In the genomic region with DNA sequence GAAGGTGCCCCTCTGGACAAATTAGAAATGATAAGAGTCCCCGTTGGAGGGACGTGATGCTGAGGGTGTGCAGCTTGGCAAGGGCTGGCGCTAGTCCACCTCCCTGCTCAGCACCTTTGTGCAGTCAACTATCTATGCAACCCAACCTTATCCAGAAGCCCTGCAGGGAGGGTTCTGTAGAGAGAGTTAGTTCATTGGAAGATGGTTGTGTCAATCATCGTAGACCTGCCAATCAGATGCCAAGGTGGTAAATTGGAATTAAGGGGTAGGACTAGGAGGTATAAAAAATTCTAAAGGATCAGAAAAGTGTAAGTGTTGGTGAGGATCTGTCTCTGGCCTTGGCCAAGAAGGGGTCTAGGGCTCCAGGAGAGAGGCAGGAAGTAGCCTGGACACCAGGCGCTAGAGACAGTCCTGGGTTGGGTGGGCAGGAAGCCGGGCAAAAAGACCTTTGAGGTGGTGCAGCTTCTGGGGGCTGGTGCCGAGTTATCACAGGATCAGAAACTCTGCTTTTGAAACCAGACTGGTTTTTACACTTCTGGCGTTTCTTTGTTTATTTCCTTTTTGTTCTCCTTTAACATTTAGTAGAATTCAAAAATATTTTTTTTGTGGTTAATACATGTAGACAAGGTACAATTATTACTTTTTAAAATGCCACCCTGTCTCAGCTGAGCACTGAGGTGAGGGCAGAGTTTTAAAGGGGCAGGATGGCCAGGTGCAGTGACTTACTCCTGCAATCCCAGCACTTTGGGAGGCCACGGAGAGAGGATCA, we compare ENCODE assay signal across 8 cellular contexts. TPM values are rescaled to one million over a fixed set of nuclear protein-coding genes. Genes with fewer than 3 reads are reported as not detected.
DNase-seq lines count a peak whose midpoint lies in the region.

No MANE protein-coding gene starts in this region.

- DNase-seq in DMS53 (lab: John Stamatoyannopoulos, UW) = peak; percentile 12
- no peak for DNase-seq in DMS53 treated with DMSO at 0.1 percent for 48 hours (lab: John Stamatoyannopoulos, UW; ENCODE audit: unreplicated experiment)
- DNase-seq in LHCN-M2 (ENCODE audit: low read depth) = peak; percentile 72
- peak; percentile 60 to 63 for DNase-seq in activated T-cell treated with anti-CD3 and anti-CD28 coated beads, Interleukin-2, amount 50 U/mL, for 48 hours
- peak; percentile 91 for DNase-seq in germinal center (ENCODE audit: low spot score)
- peak; percentile 70 for DNase-seq in renal cortical epithelial cell (ENCODE audit: low read depth)
- DNase-seq in NCI-H2196 (lab: John Stamatoyannopoulos, UW; ENCODE audit: unreplicated experiment) = no peak
- no peak for DNase-seq in middle frontal gyrus (ENCODE audit: extremely low spot score, low spot score)

RNA-seq across cellular contexts. Expression of gene C1QTNF6, which starts 1.6 kb away (rescaled TPM):
- total RNA-seq in LHCN-M2 (2014; rRNA removed) (2.2 and 3.2 TPM in 2 replicates), renal cortical epithelial cell (2.1 and 7.1 TPM in 2 replicates)
- 1.5 TPM for polyA plus RNA-seq in LHCN-M2 (2012)

RNA-seq across cellular contexts. Expression of gene SSTR3, which starts 25.9 kb away (rescaled TPM):
- total RNA-seq in LHCN-M2 (2014; rRNA removed) = not detected in 2 replicates
- not detected for polyA plus RNA-seq in LHCN-M2 (2012)
- 0.05 TPM in 1 of 2 replicates, not detected in the other for total RNA-seq in renal cortical epithelial cell

RNA-seq across cellular contexts. Expression of gene IL2RB, which starts 36.7 kb away (rescaled TPM):
- total RNA-seq in LHCN-M2 (2014; rRNA removed) (not detected in 2 replicates), renal cortical epithelial cell (not detected in 2 replicates)
- not detected for polyA plus RNA-seq in LHCN-M2 (2012)

RNA-seq across cellular contexts. Expression of gene RAC2, which starts 57.7 kb away (rescaled TPM):
- total RNA-seq in LHCN-M2 (2014; rRNA removed) = 0.69 and 1.1 TPM in 2 replicates
- polyA plus RNA-seq in LHCN-M2 (2012) = 0.91 TPM
- 3.5 and 13.7 TPM in 2 replicates for total RNA-seq in renal cortical epithelial cell

Comparison
In these comparisons a context has a peak if more than half of its experiments do, and no peak if none do; other contexts are left out.
1. DNase-seq: peak in DMS53 (single experiment), LHCN-M2 (single experiment), activated T-cell treated with anti-CD3 and anti-CD28 coated beads, Interleukin-2, amount 50 U/mL, for 48 hours (2 of 2), germinal center (single experiment) and renal cortical epithelial cell (single experiment); none in DMS53 treated with DMSO at 0.1 percent for 48 hours (single experiment), NCI-H2196 (single experiment) and middle frontal gyrus (single experiment).